Comparison of ENCODE assay signal across 8 cellular contexts in genomic region chr2:181393472-181393871, GRCh38.
DNase-seq lines count a peak whose midpoint lies in the region; ATAC-seq and TF ChIP-seq lines count a peak whose summit lies in the region.

No MANE protein-coding gene starts in this region.

- no peaks in the 10 kb centered on the region for H3K27me3 Mint-ChIP-seq in activated CD4-positive, alpha-beta T cell treated with anti-CD3 and anti-CD28 coated beads for 36 hours
- no peaks in the 10 kb centered on the region for H3K27me3 Mint-ChIP-seq in stimulated activated naive CD8-positive, alpha-beta T cell treated with anti-CD3 and anti-CD28 coated beads, Interleukin-15, amount 100 ng/mL, for 72 hours

- POLR2A ChIA-PET in activated CD4-positive, alpha-beta T cell treated with anti-CD3 and anti-CD28 coated beads for 36 hours (lab: Charles Lee) = no interaction called here

- H3K27ac Mint-ChIP-seq in activated CD4-positive, alpha-beta T cell treated with anti-CD3 and anti-CD28 coated beads for 36 hours = peak overlapping the region; percentile 81
- peak overlapping the region; percentile 87 to 93 for H3K27ac Mint-ChIP-seq in stimulated activated naive CD8-positive, alpha-beta T cell treated with anti-CD3 and anti-CD28 coated beads, Interleukin-15, amount 100 ng/mL, for 72 hours

- DNase-seq in activated CD4-positive, alpha-beta T cell treated with anti-CD3 and anti-CD28 coated beads for 36 hours = no peak
- no peak for DNase-seq in activated CD4-positive, alpha-beta T cell treated with anti-CD3 and anti-CD28 coated beads, Interleukin-2, amount 50 U/mL, for 48 hours
- DNase-seq in RPMI8226 = peak; percentile 28
- DNase-seq in erythroblast (lab: John Stamatoyannopoulos, UW) = peak; percentile 38 to 55
- DNase-seq in stimulated activated naive CD8-positive, alpha-beta T cell treated with anti-CD3 and anti-CD28 coated beads, Interleukin-15, amount 100 ng/mL, for 72 hours = peak; percentile 2 to 9
- no peak for DNase-seq in NCI-H146 treated with DMSO at 0.1 percent for 48 hours (lab: John Stamatoyannopoulos, UW; ENCODE audit: unreplicated experiment)
- no peak for DNase-seq in NK-92 (lab: John Stamatoyannopoulos, UW; ENCODE audit: unreplicated experiment)

- intact Hi-C loops in activated CD4-positive, alpha-beta T cell treated with anti-CD3 and anti-CD28 coated beads for 36 hours (cut with DNase I, micrococcal nuclease) = no loop called here

- H3K9me3 Mint-ChIP-seq in activated CD4-positive, alpha-beta T cell treated with anti-CD3 and anti-CD28 coated beads for 36 hours (ENCODE audit: low read depth) = no peaks in the 10 kb centered on the region
- peaks cover 0 to 4% of the 10 kb centered on the region in 2 donors for H3K9me3 Mint-ChIP-seq in stimulated activated naive CD8-positive, alpha-beta T cell treated with anti-CD3 and anti-CD28 coated beads, Interleukin-15, amount 100 ng/mL, for 72 hours

- CTCF ChIA-PET in activated CD4-positive, alpha-beta T cell treated with anti-CD3 and anti-CD28 coated beads for 36 hours (lab: Charles Lee) = no interaction called here

- peaks cover 30% of the 10 kb centered on the region for H3K4me1 Mint-ChIP-seq in activated CD4-positive, alpha-beta T cell treated with anti-CD3 and anti-CD28 coated beads for 36 hours
- H3K4me1 Mint-ChIP-seq in stimulated activated naive CD8-positive, alpha-beta T cell treated with anti-CD3 and anti-CD28 coated beads, Interleukin-15, amount 100 ng/mL, for 72 hours = peaks cover 48% of the 10 kb centered on the region

- peak overlapping the region; percentile 30 for H3K4me3 Mint-ChIP-seq in activated CD4-positive, alpha-beta T cell treated with anti-CD3 and anti-CD28 coated beads for 36 hours
- peak overlapping the region; percentile 71 for H3K4me3 Mint-ChIP-seq in stimulated activated naive CD8-positive, alpha-beta T cell treated with anti-CD3 and anti-CD28 coated beads, Interleukin-15, amount 100 ng/mL, for 72 hours

- TF ChIP-seq POLR2A in erythroblast (IDR thresholded peaks at IDR 0.05; ENCODE audit: low read length) = no peak

- no peaks in the 10 kb centered on the region for H3K36me3 Mint-ChIP-seq in activated CD4-positive, alpha-beta T cell treated with anti-CD3 and anti-CD28 coated beads for 36 hours (ENCODE audit: low read depth)

- ATAC-seq in activated CD4-positive, alpha-beta T cell treated with anti-CD3 and anti-CD28 coated beads for 36 hours = peak; percentile 49
- peak; percentile 82 for ATAC-seq in HG03342 (IDR thresholded peaks at IDR 0.05; ENCODE audit: unreplicated experiment)
- ATAC-seq in stimulated activated naive CD8-positive, alpha-beta T cell treated with anti-CD3 and anti-CD28 coated beads, Interleukin-15, amount 100 ng/mL, for 72 hours = peak; percentile 82

Comparison
In these comparisons a context has a peak if more than half of its experiments do, and no peak if none do; other contexts are left out.
1. DNase-seq: peak in RPMI8226 (single experiment), erythroblast (2 of 2) and stimulated activated naive CD8-positive, alpha-beta T cell treated with anti-CD3 and anti-CD28 coated beads, Interleukin-15, amount 100 ng/mL, for 72 hours (2 of 2); none in activated CD4-positive, alpha-beta T cell treated with anti-CD3 and anti-CD28 coated beads for 36 hours (single experiment), activated CD4-positive, alpha-beta T cell treated with anti-CD3 and anti-CD28 coated beads, Interleukin-2, amount 50 U/mL, for 48 hours (0 of 2), NCI-H146 treated with DMSO at 0.1 percent for 48 hours (single experiment) and NK-92 (single experiment).
2. Peak in every context shown above with its lines, with median percentiles within 50 percentile points of each other: ATAC-seq.